In the genomic region with DNA sequence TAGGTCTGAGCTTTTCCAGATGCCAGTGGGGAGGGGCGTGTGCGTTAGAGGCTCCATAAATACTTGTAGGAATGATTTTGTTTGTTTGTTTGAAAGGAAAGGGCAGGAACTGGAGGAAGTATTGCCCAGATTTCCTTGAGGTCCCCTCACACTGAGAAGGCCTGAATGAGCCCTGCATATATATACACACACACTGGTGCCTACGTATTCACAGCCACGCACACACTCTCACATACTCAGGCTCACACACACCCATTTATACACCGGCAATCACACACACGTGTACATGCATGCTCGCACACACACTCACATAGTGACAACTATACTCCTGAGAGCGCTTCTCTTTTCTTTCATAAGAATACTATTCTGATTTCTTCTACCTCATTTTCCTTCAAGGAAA, we compare ENCODE assay signal across 12 cellular contexts. TPM values are rescaled to one million over a fixed set of nuclear protein-coding genes. Genes with fewer than 3 reads are reported as not detected.
DNase-seq lines count a peak whose midpoint lies in the region; ATAC-seq, FAIRE-seq and TF ChIP-seq lines count a peak whose summit lies in the region.
"Had no signal": no experiment of that assay in that cellular context is flagged by ENCODE, and none has a peak within 500 bp of the region (broad histone marks: within the 10 kb centered on the region; RNA-seq: fewer than 3 reads in every experiment).

No MANE protein-coding gene starts in this region.

- FAIRE-seq in HepG2 (lab: Jason Lieb, UNC): no peak
- FAIRE-seq in endothelial cell of umbilical vein (lab: Jason Lieb, UNC): no peak

- DNase-seq in HepG2 (ENCODE audit: low spot score) (no peak), right lobe of liver (no peak), endothelial cell of umbilical vein (ENCODE audit: low read depth, low spot score) (peak; percentile 5), immature natural killer cell (no peak)
- DNase-seq in activated CD4-positive, CD25-positive, alpha-beta regulatory T cell (lab: John Stamatoyannopoulos, UW): no peak
- DNase-seq: activated gamma-delta T cell, DMS153 had no signal

- TF ChIP-seq EP300 in HepG2 (IDR thresholded peaks at IDR 0.05; ENCODE audit: low read depth in 2 of 2, low read length in 2 of 2) (no peak), HepG2 (CRISPR knock-in tag; IDR thresholded peaks at IDR 0.05; ENCODE audit: borderline replicate concordance) (no peak)

- no peak for TF ChIP-seq RAD21 in HepG2 (CRISPR knock-in tag; IDR thresholded peaks at IDR 0.05)

- H3K27ac ChIP-seq in HepG2 (ENCODE audit: extremely low read length, insufficient read depth, low read length) (no peak overlapping the region), right lobe of liver (no peak overlapping the region), endothelial cell of umbilical vein (ENCODE audit: insufficient read depth, low read depth, low read length) (no peak overlapping the region)
- H3K27ac ChIP-seq: testis had no signal

- H3K27ac Mint-ChIP-seq in immature natural killer cell: no peak overlapping the region
- H3K27ac Mint-ChIP-seq: activated CD4-positive, alpha-beta T cell treated with anti-CD3 and anti-CD28 coated beads, Interleukin-2, amount 10 ng/mL, durations not matched to agents 24 days and 14 days had no signal

- BruUV-seq in HepG2 (replicated peaks; lab: Mats Ljungman, UMichigan) (no TSS peak), endothelial cell of umbilical vein (replicated peaks; lab: Mats Ljungman, UMichigan) (no TSS peak)

- WGBS in HepG2 (ENCODE audit: low lambda C conversion rate): 50% methylated on average over 8 of the region's 8 CpGs
- 40% methylated on average over 8 of the region's 8 CpGs for WGBS in right lobe of liver (ENCODE audit: insufficient coverage, low coverage, low lambda C conversion rate, missing lambda C conversion rate)

- intact Hi-C loops in HepG2 (cut with micrococcal nuclease; ENCODE audit: unreplicated experiment): loop anchor here (1.0 kb wide), 1 partner anchor 623 kb away; no protein-coding TSS in a partner anchor
- intact Hi-C loops in right lobe of liver (cut with DNase I): loop anchor here (5.0 to 10.0 kb wide), 3 partner anchors 307 to 627 kb away; no protein-coding TSS in a partner anchor
- intact Hi-C loops in endothelial cell of umbilical vein (cut with micrococcal nuclease): loop anchor here (1.0 to 5.0 kb wide), 6 partner anchors 185 to 915 kb away; no protein-coding TSS in a partner anchor

- CTCF ChIA-PET in HepG2 (lab: Yijun Ruan, JAX; ENCODE audit: low intra/inter-chr PET ratio, low total read pairs) (interaction anchor here (1.0 to 1.9 kb wide), 3 partner anchors 312 to 622 kb away, joined by 3 to 15 read pairs (median 10); no protein-coding TSS in a partner anchor), endothelial cell of umbilical vein (lab: Charles Lee) (interaction anchor here (0.7 to 1.1 kb wide), 2 partner anchors 16 to 124 kb away, joined by 3 read pairs; no protein-coding TSS in a partner anchor)

- H3K4me1 ChIP-seq in HepG2 (ENCODE audit: insufficient read depth, low read length): no peaks in the 10 kb centered on the region
- no peaks in the 10 kb centered on the region for H3K4me1 ChIP-seq in right lobe of liver
- H3K4me1 ChIP-seq in endothelial cell of umbilical vein (ENCODE audit: control insufficient read depth, extremely low read depth, insufficient read depth, low read length): peaks cover 4% of the 10 kb centered on the region
- H3K4me1 ChIP-seq: testis had no signal

- peaks cover 9 to 20% (median 18%) of the 10 kb centered on the region in 3 donors for H3K27me3 Mint-ChIP-seq in immature natural killer cell (ENCODE audit: low read depth in 3 of 3)

- H3K27me3 ChIP-seq in HepG2 (ENCODE audit: control insufficient read depth in 1 of 2, insufficient read depth in 2 of 2, low read length in 2 of 2) (peaks cover 2 to 28% of the 10 kb centered on the region in 2 experiments; a peak in 3 of 5 replicates), right lobe of liver (peaks cover 0 to 10% of the 10 kb centered on the region in 2 donors), endothelial cell of umbilical vein (ENCODE audit: control insufficient read depth in 2 of 2, insufficient read depth in 2 of 2, low read length in 2 of 2) (peaks cover 21 to 36% of the 10 kb centered on the region in 2 experiments)
- H3K27me3 ChIP-seq: testis had no signal

- no peaks in the 10 kb centered on the region for H3K9me1 ChIP-seq in endothelial cell of umbilical vein (replicated peaks; ENCODE audit: control insufficient read depth, extremely low read depth, insufficient read depth, low read length)

- H3K36me3 Mint-ChIP-seq in immature natural killer cell: no peaks in the 10 kb centered on the region

- H3K79me2 ChIP-seq in HepG2 (ENCODE audit: insufficient read depth, low read length) (no peaks in the 10 kb centered on the region), endothelial cell of umbilical vein (ENCODE audit: control insufficient read depth, insufficient read depth, low read length) (no peaks in the 10 kb centered on the region)

- dilution Hi-C loops in endothelial cell of umbilical vein (cut with MboI; ENCODE audit: extremely low pct_ligation_motif_present, low sequenced_read_pairs): no loop called here

- H3K36me3 ChIP-seq in HepG2 (replicated peaks in 1 of 2; ENCODE audit: control insufficient read depth in 1 of 2, insufficient read depth in 2 of 2, low read length in 2 of 2) (no peaks in the 10 kb centered on the region), right lobe of liver (no peaks in the 10 kb centered on the region), endothelial cell of umbilical vein (ENCODE audit: control insufficient read depth in 2 of 2, extremely low read depth in 1 of 2, insufficient read depth in 2 of 2, low read length in 2 of 2) (no peaks in the 10 kb centered on the region)

- H3K4me3 ChIP-seq in HepG2 (replicated peaks in 1 of 3; ENCODE audit: insufficient read depth in 1 of 3, low read depth in 2 of 3, low read length in 3 of 3) (no peak overlapping the region), right lobe of liver (no peak overlapping the region), endothelial cell of umbilical vein (replicated peaks in 1 of 3; ENCODE audit: insufficient read depth in 1 of 3, low read depth in 1 of 3, low read length in 3 of 3) (no peak overlapping the region)

- peaks cover 0 to 7% (median 0%) of the 10 kb centered on the region in 6 donors for H3K9me3 Mint-ChIP-seq in immature natural killer cell
- H3K9me3 Mint-ChIP-seq: activated CD4-positive, alpha-beta T cell treated with anti-CD3 and anti-CD28 coated beads, Interleukin-2, amount 10 ng/mL, durations not matched to agents 24 days and 14 days had no signal

- TF ChIP-seq CTCF in HepG2 (CRISPR knock-in tag; IDR thresholded peaks at IDR 0.05): no peak
- no peak for TF ChIP-seq CTCF in right lobe of liver (IDR thresholded peaks at IDR 0.05)
- TF ChIP-seq CTCF in endothelial cell of umbilical vein (IDR thresholded peaks at IDR 0.05; ENCODE audit: extremely low read depth in 1 of 2, insufficient read depth in 1 of 2, low read depth in 1 of 2, low read length in 2 of 2): no peak

- H3K4me3 Mint-ChIP-seq in immature natural killer cell: peak overlapping the region in 1 of 5 donors; percentile 24
- H3K4me3 Mint-ChIP-seq: activated CD4-positive, alpha-beta T cell treated with anti-CD3 and anti-CD28 coated beads, Interleukin-2, amount 10 ng/mL, durations not matched to agents 24 days and 14 days had no signal

- ATAC-seq in HepG2 (peak; percentile 49; the same call in 2 of the 3 replicates), right lobe of liver (no peak), HG03442 (IDR thresholded peaks at IDR 0.05; ENCODE audit: unreplicated experiment) (peak; percentile 16), HG03460 (IDR thresholded peaks at IDR 0.05; ENCODE audit: unreplicated experiment) (no peak), GM18519 (IDR thresholded peaks at IDR 0.05; ENCODE audit: low FRiP score, unreplicated experiment) (no peak)

- H3K9me3 ChIP-seq in HepG2 (ENCODE audit: low read length) (no peaks in the 10 kb centered on the region), right lobe of liver (no peaks in the 10 kb centered on the region), endothelial cell of umbilical vein (replicated peaks; ENCODE audit: control insufficient read depth, insufficient read depth, low read length) (no peaks in the 10 kb centered on the region)
- H3K9me3 ChIP-seq: testis had no signal

- TF ChIP-seq POLR2A in HepG2 (IDR thresholded peaks at IDR 0.05; ENCODE audit: insufficient read depth in 1 of 2, low read depth in 2 of 2, low read length in 2 of 2) (no peak), right lobe of liver (IDR thresholded peaks at IDR 0.05) (no peak), endothelial cell of umbilical vein (IDR thresholded peaks at IDR 0.05; ENCODE audit: low read depth, low read length) (no peak)

- in situ Hi-C loops in HepG2 (cut with HindIII; ENCODE audit: extremely low pct_ligation_motif_present, low pct_unique_long_range_greater_than_20kb): loop anchor here (5.0 to 10.0 kb wide), 2 partner anchors 315 to 627 kb away; no protein-coding TSS in a partner anchor

- H2AFZ ChIP-seq in HepG2 (ENCODE audit: low read length) (no peak overlapping the region), endothelial cell of umbilical vein (ENCODE audit: low read depth, low read length) (no peak overlapping the region)

- H4K20me1 ChIP-seq in HepG2 (ENCODE audit: insufficient read depth, low read length) (no peaks in the 10 kb centered on the region), endothelial cell of umbilical vein (replicated peaks; ENCODE audit: control insufficient read depth, extremely low read depth, insufficient read depth, low read length) (no peaks in the 10 kb centered on the region)

- H3K4me1 Mint-ChIP-seq in immature natural killer cell: peaks cover 2 to 9% of the 10 kb centered on the region in 2 donors
- H3K4me1 Mint-ChIP-seq: activated CD4-positive, alpha-beta T cell treated with anti-CD3 and anti-CD28 coated beads, Interleukin-2, amount 10 ng/mL, durations not matched to agents 24 days and 14 days had no signal

- no peak overlapping the region for H3K4me2 ChIP-seq in HepG2 (ENCODE audit: low read depth, low read length)
- no peak overlapping the region for H3K4me2 ChIP-seq in endothelial cell of umbilical vein (ENCODE audit: insufficient read depth, low read length)

- H3K9ac ChIP-seq in HepG2 (ENCODE audit: insufficient read depth, low read depth, low read length): no peak overlapping the region
- H3K9ac ChIP-seq in endothelial cell of umbilical vein (replicated peaks; ENCODE audit: extremely low read depth, insufficient read depth, low read length): no peak overlapping the region

- POLR2A ChIA-PET in HepG2 (lab: Yijun Ruan, JAX) (no interaction called here), endothelial cell of umbilical vein (lab: Charles Lee) (no interaction called here)

RNA-seq across cellular contexts. Expression of a gene that starts 1.1 kb away (rescaled TPM):
- total RNA-seq in HepG2 (2016; rRNA removed; fragmentation: Illumina TruSeq; extraction: Trizol) (not detected in 2 replicates), right lobe of liver (1 to 10 TPM in 1 of 6 experiments, under 1 TPM in 5; 0.31 to 1.2 (median 0.65) TPM), endothelial cell of umbilical vein (0.02 and 1.0 TPM in 2 replicates)
- not detected in 2 replicates for total RNA-seq in HepG2 (2016; cell fraction: cytosol; rRNA removed; fragmentation: Illumina TruSeq; extraction: Trizol; ENCODE audit: low read depth)
- total RNA-seq in HepG2 (2016; cell fraction: insoluble cytoplasmic fraction; rRNA removed; fragmentation: Illumina TruSeq; extraction: Trizol): not detected in 2 replicates
- not detected in 2 replicates for total RNA-seq in HepG2 (2016; cell fraction: membrane; rRNA removed; fragmentation: Illumina TruSeq; extraction: Trizol)
- not detected in 2 replicates for total RNA-seq in HepG2 (2016; cell fraction: nucleus; rRNA removed; fragmentation: Illumina TruSeq; extraction: Trizol)
- polyA plus RNA-seq in HepG2 (2011; rRNA removed) (0.04 TPM in 1 of 2 replicates, not detected in the other), endothelial cell of umbilical vein (0.90 and 1.5 TPM in 2 replicates), immature natural killer cell (under 1 TPM in 2 of 3 donors, not detected in 1; 0.47 to 0.90 TPM)
- polyA plus RNA-seq in HepG2 (2011; cell fraction: cytosol; rRNA removed): 0.01 and 0.08 TPM in 2 replicates
- 0.29 and 0.50 TPM in 2 replicates for polyA plus RNA-seq in HepG2 (2011; cell fraction: nucleus; rRNA removed)
- polyA plus RNA-seq in HepG2 (2012): not detected in 2 replicates
- polyA plus RNA-seq in HepG2 (2016; cell fraction: cytosol; fragmentation: Illumina TruSeq; extraction: Trizol; ENCODE audit: low read depth): 0.01 TPM in 1 of 2 replicates, not detected in the other
- not detected in 2 replicates for polyA plus RNA-seq in HepG2 (2016; cell fraction: insoluble cytoplasmic fraction; fragmentation: Illumina TruSeq; extraction: Trizol; ENCODE audit: low read depth)
- polyA plus RNA-seq in HepG2 (2016; cell fraction: membrane; fragmentation: Illumina TruSeq; extraction: Trizol; ENCODE audit: low read depth): not detected in 2 replicates
- not detected in 2 replicates for polyA plus RNA-seq in HepG2 (2016; cell fraction: nucleus; fragmentation: Illumina TruSeq; extraction: Trizol; ENCODE audit: insufficient read depth, low read depth)
- 0.07 TPM in 1 of 2 replicates, not detected in the other for polyA minus RNA-seq in HepG2 (2011; rRNA and poly(A)+ RNA removed; ENCODE audit: low replicate concordance)
- polyA minus RNA-seq in HepG2 (2011; cell fraction: cytosol; rRNA and poly(A)+ RNA removed): not detected in 2 replicates
- polyA minus RNA-seq in HepG2 (2011; cell fraction: nucleus; rRNA and poly(A)+ RNA removed): not detected in 2 replicates
- 0.66 and 0.80 TPM in 2 replicates for polyA plus RNA-seq in endothelial cell of umbilical vein (2011; cell fraction: cytosol; rRNA removed)
- polyA plus RNA-seq in endothelial cell of umbilical vein (2011; cell fraction: nucleus; rRNA removed): 0.62 and 0.67 TPM in 2 replicates
- 0.16 and 1.1 TPM in 2 replicates for polyA plus RNA-seq in endothelial cell of umbilical vein (2012)
- 2.3 TPM in 2 replicates for polyA minus RNA-seq in endothelial cell of umbilical vein
- not detected for polyA minus RNA-seq in endothelial cell of umbilical vein (2011; cell fraction: cytosol; rRNA and poly(A)+ RNA removed)
- polyA minus RNA-seq in endothelial cell of umbilical vein (2011; cell fraction: nucleus; rRNA and poly(A)+ RNA removed): 0.91 and 0.96 TPM in 2 replicates

Comparison
In these comparisons a context has a peak if more than half of its experiments do, and no peak if none do; other contexts are left out.
1. ATAC-seq: peak in HepG2 (single experiment) and HG03442 (single experiment); none in right lobe of liver (0 of 4), HG03460 (single experiment) and GM18519 (single experiment).